ENCODE assay signal across 17 cellular contexts in genomic region chr15:81776961-81777360, GRCh38.
"Had no signal": no experiment of that assay in that cellular context is flagged by ENCODE, and none has a peak within 500 bp of the region (broad histone marks: within the 10 kb centered on the region; RNA-seq: fewer than 3 reads in every experiment).

No MANE protein-coding gene starts in this region.

- DNase-seq: KBM-7, MV-4-11, NCI-H1048, NCI-H1105 treated with DMSO at 0.1 percent for 48 hours, NCI-H1417 treated with DMSO at 0.1 percent for 48 hours, NCI-H146, NCI-H1694 treated with DMSO at 0.1 percent for 48 hours, NCI-H1930, NCI-H2081 treated with DMSO at 0.1 percent for 48 hours, NCI-H2227 treated with DMSO at 0.1 percent for 48 hours, NCI-H510A, NCI-H524 treated with DMSO at 0.1 percent for 48 hours, NCI-H69, NCI-H774, PC-3, SHP77, SK-N-SH had no signal
